ENCODE assay signal across 1 cellular context in genomic region chr16:67431077-67431804, GRCh38.
A peak's percentile ranks its signal among the peaks of the same experiment; 100 is the strongest.
TF ChIP-seq lines count a peak whose summit lies in the region.

Gene HSD11B2 (plus strand): TSS chr16:67431121. CDS start chr16:67431249, 128 bp downstream.

TF ChIP-seq in HEK293, 187 proteins besides CTCF, POLR2A, EP300 and RAD21 (continued from another document):
- TF ChIP-seq, protein P1, sequence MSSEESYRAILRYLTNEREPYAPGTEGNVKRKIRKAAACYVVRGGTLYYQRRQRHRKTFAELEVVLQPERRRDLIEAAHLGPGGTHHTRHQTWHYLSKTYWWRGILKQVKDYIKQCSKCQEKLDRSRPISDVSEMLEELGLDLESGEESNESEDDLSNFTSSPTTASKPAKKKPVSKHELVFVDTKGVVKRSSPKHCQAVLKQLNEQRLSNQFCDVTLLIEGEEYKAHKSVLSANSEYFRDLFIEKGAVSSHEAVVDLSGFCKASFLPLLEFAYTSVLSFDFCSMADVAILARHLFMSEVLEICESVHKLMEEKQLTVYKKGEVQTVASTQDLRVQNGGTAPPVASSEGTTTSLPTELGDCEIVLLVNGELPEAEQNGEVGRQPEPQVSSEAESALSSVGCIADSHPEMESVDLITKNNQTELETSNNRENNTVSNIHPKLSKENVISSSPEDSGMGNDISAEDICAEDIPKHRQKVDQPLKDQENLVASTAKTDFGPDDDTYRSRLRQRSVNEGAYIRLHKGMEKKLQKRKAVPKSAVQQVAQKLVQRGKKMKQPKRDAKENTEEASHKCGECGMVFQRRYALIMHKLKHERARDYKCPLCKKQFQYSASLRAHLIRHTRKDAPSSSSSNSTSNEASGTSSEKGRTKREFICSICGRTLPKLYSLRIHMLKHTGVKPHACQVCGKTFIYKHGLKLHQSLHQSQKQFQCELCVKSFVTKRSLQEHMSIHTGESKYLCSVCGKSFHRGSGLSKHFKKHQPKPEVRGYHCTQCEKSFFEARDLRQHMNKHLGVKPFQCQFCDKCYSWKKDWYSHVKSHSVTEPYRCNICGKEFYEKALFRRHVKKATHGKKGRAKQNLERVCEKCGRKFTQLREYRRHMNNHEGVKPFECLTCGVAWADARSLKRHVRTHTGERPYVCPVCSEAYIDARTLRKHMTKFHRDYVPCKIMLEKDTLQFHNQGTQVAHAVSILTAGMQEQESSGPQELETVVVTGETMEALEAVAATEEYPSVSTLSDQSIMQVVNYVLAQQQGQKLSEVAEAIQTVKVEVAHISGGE (tag by site-specific recombination; conservative IDR thresholded peaks at IDR 0.05; ENCODE audit: low read depth): no peak
- TF ChIP-seq KLF10 (tag by site-specific recombination; IDR thresholded peaks at IDR 0.05) (no peak), GLIS1 (tag by site-specific recombination; IDR thresholded peaks at IDR 0.05) (peak; percentile 21; the same call in 1 of the 2 replicates), HOXA7 (CRISPR knock-in tag; IDR thresholded peaks at IDR 0.05; ENCODE audit: borderline replicate concordance) (no peak), ZBTB20 (tag by site-specific recombination; IDR thresholded peaks at IDR 0.05) (peak; percentile 27; the same call in 1 of the 2 replicates), BCL6B (tag by site-specific recombination; IDR thresholded peaks at IDR 0.05) (no peak), ZBTB48 (tag by site-specific recombination; IDR thresholded peaks at IDR 0.05) (0 out of 2 replicates have a peak, but pooled peaks have one; percentile 46), PRDM1 (tag by site-specific recombination; IDR thresholded peaks at IDR 0.05) (peak; percentile 65), SP2 (tag by site-specific recombination; IDR thresholded peaks at IDR 0.05) (0 out of 2 replicates have a peak, but pooled peaks have one; percentile 15), ZNF692 (tag by site-specific recombination; IDR thresholded peaks at IDR 0.05) (no peak), SALL2 (tag by site-specific recombination; IDR thresholded peaks at IDR 0.05; ENCODE audit: borderline replicate concordance) (no peak), ZNF423 (tag by site-specific recombination; IDR thresholded peaks at IDR 0.05) (0 out of 2 replicates have a peak, but pooled peaks have one; percentile 46), ZNF341 (tag by site-specific recombination; IDR thresholded peaks at IDR 0.05; ENCODE audit: low read depth) (peak; percentile 36; the same call in 1 of the 2 replicates), WT1 (tag by site-specific recombination; IDR thresholded peaks at IDR 0.05) (peak; percentile 75)
- TF ChIP-seq, protein P2, sequence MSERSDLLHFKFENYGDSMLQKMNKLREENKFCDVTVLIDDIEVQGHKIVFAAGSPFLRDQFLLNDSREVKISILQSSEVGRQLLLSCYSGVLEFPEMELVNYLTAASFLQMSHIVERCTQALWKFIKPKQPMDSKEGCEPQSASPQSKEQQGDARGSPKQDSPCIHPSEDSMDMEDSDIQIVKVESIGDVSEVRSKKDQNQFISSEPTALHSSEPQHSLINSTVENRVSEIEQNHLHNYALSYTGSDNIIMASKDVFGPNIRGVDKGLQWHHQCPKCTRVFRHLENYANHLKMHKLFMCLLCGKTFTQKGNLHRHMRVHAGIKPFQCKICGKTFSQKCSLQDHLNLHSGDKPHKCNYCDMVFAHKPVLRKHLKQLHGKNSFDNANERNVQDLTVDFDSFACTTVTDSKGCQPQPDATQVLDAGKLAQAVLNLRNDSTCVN (tag by site-specific recombination; optimal IDR thresholded peaks at IDR 0.05): peak; percentile 49
TF ChIP-seq in HEK293: peak in this region for 14.
